ENCODE assay signal across 13 cellular contexts in the genomic region with DNA sequence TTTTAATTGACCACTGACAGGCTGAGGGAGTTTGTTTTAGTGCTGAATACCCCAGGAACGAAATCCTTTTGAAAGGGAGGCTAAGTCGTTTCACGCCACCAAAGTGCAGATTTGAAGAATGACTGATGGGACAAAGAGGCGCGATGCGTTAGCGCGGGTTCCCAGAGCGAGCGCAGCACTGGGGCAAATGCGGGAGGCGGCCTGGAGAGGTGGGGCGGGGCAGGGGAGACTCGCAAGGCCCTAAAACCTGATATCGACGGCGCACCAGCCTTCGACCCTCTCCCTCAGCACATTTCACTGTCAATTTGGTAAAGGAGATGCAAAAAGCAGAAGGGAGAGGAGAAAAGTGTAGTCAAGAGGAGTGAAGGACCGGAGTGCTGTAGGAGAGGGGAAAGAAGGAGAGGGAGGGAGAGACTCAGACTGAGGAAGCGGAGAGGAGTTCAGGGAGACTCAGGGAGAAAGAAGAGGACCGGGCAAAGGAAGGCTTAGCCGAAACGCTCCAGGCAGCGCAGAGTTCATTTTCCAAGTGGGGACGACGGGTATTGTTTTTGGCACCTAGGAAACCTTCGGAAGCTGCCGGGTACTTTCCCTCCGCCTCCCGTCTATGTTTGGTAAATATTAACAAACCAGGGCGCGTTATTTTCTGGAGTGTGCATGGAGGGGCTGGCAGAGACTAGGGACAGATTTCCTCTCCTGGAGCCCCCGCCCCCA. TPM values are rescaled to one million over a fixed set of nuclear protein-coding genes. Genes with fewer than 3 reads are reported as not detected.
A peak's percentile ranks its signal among the peaks of the same experiment; 100 is the strongest.
DNase-seq lines count a peak whose midpoint lies in the region; ATAC-seq and TF ChIP-seq lines count a peak whose summit lies in the region.
"Had no signal": no experiment of that assay in that cellular context is flagged by ENCODE, and none has a peak within 500 bp of the region (broad histone marks: within the 10 kb centered on the region; RNA-seq: fewer than 3 reads in every experiment).

No MANE protein-coding gene starts in this region.

- H3K9me3 Mint-ChIP-seq in T-helper 2 cell treated with Interferon-gamma antibody and Interleukin-4, amounts not matched to agents 5 μg/mL and 100 μg/mL, for 36 hours, result peaks cover 4% of the 10 kb centered on the region
- H3K9me3 Mint-ChIP-seq in T-cell (peaks cover 4 to 17% (median 5%) of the 10 kb centered on the region in 3 donors), nephron (no peaks in the 10 kb centered on the region)
- H3K9me3 Mint-ChIP-seq: natural killer cell treated with Interleukin-12 subunit alpha and Interleukin-12 subunit beta and Interleukin-15 and Interleukin-18, amount 100 ng/mL, for 72 hours had no signal

- no peaks in the 10 kb centered on the region for H3K79me2 ChIP-seq in OCI-LY7 (ENCODE audit: insufficient read depth, low read depth, low read length)

- H3K4me2 ChIP-seq in OCI-LY7 (ENCODE audit: low read length), result no peak overlapping the region

- no peak for TF ChIP-seq EP300 in tibial nerve (IDR thresholded peaks at IDR 0.05)

- no peak for DNase-seq in T-helper 2 cell treated with Interferon-gamma antibody and Interleukin-4, amounts not matched to agents 5 μg/mL and 100 μg/mL, for 36 hours (ENCODE audit: low spot score)
- no peak for DNase-seq in T-helper 2 cell
- no peak for DNase-seq in T-cell
- no peak for DNase-seq in tibial nerve (ENCODE audit: low spot score in 2 of 2)
- no peak for DNase-seq in OCI-LY7 (ENCODE audit: low spot score)
- DNase-seq: aorta, Karpas-422, PC-3, stomach had no signal

- peaks cover 93% of the 10 kb centered on the region for H3K27me3 Mint-ChIP-seq in T-helper 2 cell treated with Interferon-gamma antibody and Interleukin-4, amounts not matched to agents 5 μg/mL and 100 μg/mL, for 36 hours (ENCODE audit: low read depth)
- H3K27me3 Mint-ChIP-seq in T-cell, result peaks cover 77 to 95% of the 10 kb centered on the region in 2 donors
- H3K27me3 Mint-ChIP-seq in nephron (ENCODE audit: low read depth), result peaks cover 100% of the 10 kb centered on the region

- H3K27ac ChIP-seq in HEK293 (ENCODE audit: extremely low read depth, low read depth, low read length), result peak overlapping the region; percentile 90
- no peak overlapping the region for H3K27ac ChIP-seq in tibial nerve
- no peak overlapping the region for H3K27ac ChIP-seq in OCI-LY7 (ENCODE audit: low read depth, low read length, poor library complexity, severe bottlenecking)
- H3K27ac ChIP-seq: stomach had no signal

- TF ChIP-seq CTCF in HEK293 (tag by site-specific recombination; IDR thresholded peaks at IDR 0.05) (no peak), nephron (IDR thresholded peaks at IDR 0.05; ENCODE audit: unreplicated experiment in 3 of 3) (no peak), tibial nerve (IDR thresholded peaks at IDR 0.05) (no peak), OCI-LY7 (conservative IDR thresholded peaks at IDR 0.05; ENCODE audit: low read length) (no peak)

- H3K9me3 ChIP-seq in HEK293 (ENCODE audit: control insufficient read depth, insufficient read depth, low read depth, low read length), result no peaks in the 10 kb centered on the region
- no peaks in the 10 kb centered on the region for H3K9me3 ChIP-seq in tibial nerve
- H3K9me3 ChIP-seq in OCI-LY7 (ENCODE audit: low read length), result no peaks in the 10 kb centered on the region

- H3K4me3 Mint-ChIP-seq in T-helper 2 cell treated with Interferon-gamma antibody and Interleukin-4, amounts not matched to agents 5 μg/mL and 100 μg/mL, for 36 hours, result peak overlapping the region; percentile 47
- peak overlapping the region in 2 of 3 donors; percentile 14 to 21 for H3K4me3 Mint-ChIP-seq in T-cell
- peak overlapping the region in 2 of 3 experiments; percentile 41 to 44 for H3K4me3 Mint-ChIP-seq in nephron
- H3K4me3 Mint-ChIP-seq: natural killer cell treated with Interleukin-12 subunit alpha and Interleukin-12 subunit beta and Interleukin-15 and Interleukin-18, amount 100 ng/mL, for 72 hours had no signal

- H3K4me3 ChIP-seq in HEK293 (ENCODE audit: low read depth, low read length) (no peak overlapping the region), tibial nerve (no peak overlapping the region), OCI-LY7 (ENCODE audit: low read depth, low read length, poor library complexity, severe bottlenecking) (no peak overlapping the region)
- H3K4me3 ChIP-seq: stomach had no signal

- no peaks in the 10 kb centered on the region for H3K9me2 ChIP-seq in OCI-LY7 (ENCODE audit: insufficient read depth, low read length)

- POLR2A ChIA-PET in HEK293 (lab: Yijun Ruan, JAX), result interaction anchor here (0.7 kb wide), 1 partner anchor 789 kb away, joined by 5 read pairs; no protein-coding TSS in a partner anchor
- POLR2A ChIA-PET in T-cell (lab: Charles Lee), result no interaction called here
- POLR2A ChIA-PET in OCI-LY7 (lab: Charles Lee), result interaction anchor here (0.6 kb wide), 1 partner anchor 153 kb away, joined by 3 read pairs; no protein-coding TSS in a partner anchor

- no peak for TF ChIP-seq POLR2A in tibial nerve (IDR thresholded peaks at IDR 0.05)

- peaks cover 73% of the 10 kb centered on the region for H3K4me1 Mint-ChIP-seq in T-helper 2 cell treated with Interferon-gamma antibody and Interleukin-4, amounts not matched to agents 5 μg/mL and 100 μg/mL, for 36 hours (ENCODE audit: low read depth)
- H3K4me1 Mint-ChIP-seq in T-cell (peaks cover 36 to 60% (median 49%) of the 10 kb centered on the region in 3 donors), nephron (peaks cover 18% of the 10 kb centered on the region)

- BruUV-seq in OCI-LY7 (replicated peaks; lab: Mats Ljungman, UMichigan), result no TSS peak

- H3K36me3 Mint-ChIP-seq in T-helper 2 cell treated with Interferon-gamma antibody and Interleukin-4, amounts not matched to agents 5 μg/mL and 100 μg/mL, for 36 hours (ENCODE audit: low read depth), result peaks cover 10% of the 10 kb centered on the region
- peaks cover 9% of the 10 kb centered on the region for H3K36me3 Mint-ChIP-seq in T-cell
- no peaks in the 10 kb centered on the region for H3K36me3 Mint-ChIP-seq in nephron (ENCODE audit: low read depth)

- peaks cover 25% of the 10 kb centered on the region for H3K4me1 ChIP-seq in HEK293 (ENCODE audit: control insufficient read depth, insufficient read depth, low read length)
- peaks cover 0 to 66% (median 21%) of the 10 kb centered on the region in 4 donors for H3K4me1 ChIP-seq in tibial nerve
- H3K4me1 ChIP-seq in OCI-LY7 (ENCODE audit: insufficient read depth, low read length, poor library complexity, severe bottlenecking), result no peaks in the 10 kb centered on the region

- CTCF ChIA-PET in HEK293 (lab: Yijun Ruan, JAX) (no interaction called here), T-cell (lab: Charles Lee) (interaction anchor here in 1 of 2 donors (0.6 to 0.7 kb wide), 2 partner anchors 84 to 135 kb away, joined by 3 to 6 read pairs; no protein-coding TSS in a partner anchor), OCI-LY7 (lab: Charles Lee; ENCODE audit: unreplicated experiment) (no interaction called here)

- peaks cover 20 to 100% of the 10 kb centered on the region in 2 donors for H3K27me3 ChIP-seq in tibial nerve

- intact Hi-C loops in OCI-LY7 (cut with micrococcal nuclease; ENCODE audit: unreplicated experiment), result no loop called here

- H2AFZ ChIP-seq in OCI-LY7 (ENCODE audit: low read length), result no peak overlapping the region

- no peaks in the 10 kb centered on the region for H4K20me1 ChIP-seq in OCI-LY7 (ENCODE audit: insufficient read depth, low read length)

- H3K36me3 ChIP-seq in HEK293 (ENCODE audit: control insufficient read depth in 2 of 2, insufficient read depth in 1 of 2, low read length in 2 of 2) (no peaks in the 10 kb centered on the region), tibial nerve (no peaks in the 10 kb centered on the region), OCI-LY7 (ENCODE audit: insufficient read depth, low read length) (no peaks in the 10 kb centered on the region)
- H3K36me3 ChIP-seq: stomach had no signal

- peak overlapping the region; percentile 46 for H3K27ac Mint-ChIP-seq in T-helper 2 cell treated with Interferon-gamma antibody and Interleukin-4, amounts not matched to agents 5 μg/mL and 100 μg/mL, for 36 hours
- H3K27ac Mint-ChIP-seq in T-cell (peak overlapping the region in 1 of 2 donors; percentile 69), nephron (no peak overlapping the region)
- H3K27ac Mint-ChIP-seq: natural killer cell treated with Interleukin-12 subunit alpha and Interleukin-12 subunit beta and Interleukin-15 and Interleukin-18, amount 100 ng/mL, for 72 hours had no signal

- ATAC-seq in T-cell (replicated peaks in 1 of 4), result no peak
- ATAC-seq in GM21360 (IDR thresholded peaks at IDR 0.05; ENCODE audit: unreplicated experiment), result no peak
- ATAC-seq: natural killer cell treated with Interleukin-12 subunit alpha and Interleukin-12 subunit beta and Interleukin-15 and Interleukin-18, amount 100 ng/mL, for 72 hours; PC-3 had no signal

- 3 to 5% methylated on average over 32 to 33 of the region's 33 CpGs for WGBS in tibial nerve, 2 donors

TF ChIP-seq in HEK293, 187 proteins besides CTCF, POLR2A, EP300 and RAD21 (continues in another document):
- no peak for TF ChIP-seq GFI1B (tag by site-specific recombination; IDR thresholded peaks at IDR 0.05)
- TF ChIP-seq, protein P1, sequence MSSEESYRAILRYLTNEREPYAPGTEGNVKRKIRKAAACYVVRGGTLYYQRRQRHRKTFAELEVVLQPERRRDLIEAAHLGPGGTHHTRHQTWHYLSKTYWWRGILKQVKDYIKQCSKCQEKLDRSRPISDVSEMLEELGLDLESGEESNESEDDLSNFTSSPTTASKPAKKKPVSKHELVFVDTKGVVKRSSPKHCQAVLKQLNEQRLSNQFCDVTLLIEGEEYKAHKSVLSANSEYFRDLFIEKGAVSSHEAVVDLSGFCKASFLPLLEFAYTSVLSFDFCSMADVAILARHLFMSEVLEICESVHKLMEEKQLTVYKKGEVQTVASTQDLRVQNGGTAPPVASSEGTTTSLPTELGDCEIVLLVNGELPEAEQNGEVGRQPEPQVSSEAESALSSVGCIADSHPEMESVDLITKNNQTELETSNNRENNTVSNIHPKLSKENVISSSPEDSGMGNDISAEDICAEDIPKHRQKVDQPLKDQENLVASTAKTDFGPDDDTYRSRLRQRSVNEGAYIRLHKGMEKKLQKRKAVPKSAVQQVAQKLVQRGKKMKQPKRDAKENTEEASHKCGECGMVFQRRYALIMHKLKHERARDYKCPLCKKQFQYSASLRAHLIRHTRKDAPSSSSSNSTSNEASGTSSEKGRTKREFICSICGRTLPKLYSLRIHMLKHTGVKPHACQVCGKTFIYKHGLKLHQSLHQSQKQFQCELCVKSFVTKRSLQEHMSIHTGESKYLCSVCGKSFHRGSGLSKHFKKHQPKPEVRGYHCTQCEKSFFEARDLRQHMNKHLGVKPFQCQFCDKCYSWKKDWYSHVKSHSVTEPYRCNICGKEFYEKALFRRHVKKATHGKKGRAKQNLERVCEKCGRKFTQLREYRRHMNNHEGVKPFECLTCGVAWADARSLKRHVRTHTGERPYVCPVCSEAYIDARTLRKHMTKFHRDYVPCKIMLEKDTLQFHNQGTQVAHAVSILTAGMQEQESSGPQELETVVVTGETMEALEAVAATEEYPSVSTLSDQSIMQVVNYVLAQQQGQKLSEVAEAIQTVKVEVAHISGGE (tag by site-specific recombination; conservative IDR thresholded peaks at IDR 0.05; ENCODE audit: low read depth), result 0 out of 2 replicates have a peak, but pooled peaks have one; percentile 24

RNA-seq across cellular contexts. Expression of a gene that starts 3.8 kb away (rescaled TPM):
- total RNA-seq in T-cell (under 1 TPM in 3 of 5 donors, not detected in 2; 0.13 to 0.19 (median 0.15) TPM), tibial nerve (not detected), OCI-LY7 (2022) (not detected in 2 replicates)
- not detected in 2 replicates for total RNA-seq in OCI-LY7 (2014; rRNA removed; shearing (Covaris generic))
- total RNA-seq: aorta, PC-3, stomach had no signal

Comparison
In these comparisons a context has a peak if more than half of its experiments do, and no peak if none do; other contexts are left out.
1. POLR2A ChIA-PET loops: an anchor here in HEK293 (0.7 kb wide) and OCI-LY7 (0.6 kb wide); none called in T-cell.